Comparison of ENCODE assay signal across 9 cellular contexts in the genomic region with DNA sequence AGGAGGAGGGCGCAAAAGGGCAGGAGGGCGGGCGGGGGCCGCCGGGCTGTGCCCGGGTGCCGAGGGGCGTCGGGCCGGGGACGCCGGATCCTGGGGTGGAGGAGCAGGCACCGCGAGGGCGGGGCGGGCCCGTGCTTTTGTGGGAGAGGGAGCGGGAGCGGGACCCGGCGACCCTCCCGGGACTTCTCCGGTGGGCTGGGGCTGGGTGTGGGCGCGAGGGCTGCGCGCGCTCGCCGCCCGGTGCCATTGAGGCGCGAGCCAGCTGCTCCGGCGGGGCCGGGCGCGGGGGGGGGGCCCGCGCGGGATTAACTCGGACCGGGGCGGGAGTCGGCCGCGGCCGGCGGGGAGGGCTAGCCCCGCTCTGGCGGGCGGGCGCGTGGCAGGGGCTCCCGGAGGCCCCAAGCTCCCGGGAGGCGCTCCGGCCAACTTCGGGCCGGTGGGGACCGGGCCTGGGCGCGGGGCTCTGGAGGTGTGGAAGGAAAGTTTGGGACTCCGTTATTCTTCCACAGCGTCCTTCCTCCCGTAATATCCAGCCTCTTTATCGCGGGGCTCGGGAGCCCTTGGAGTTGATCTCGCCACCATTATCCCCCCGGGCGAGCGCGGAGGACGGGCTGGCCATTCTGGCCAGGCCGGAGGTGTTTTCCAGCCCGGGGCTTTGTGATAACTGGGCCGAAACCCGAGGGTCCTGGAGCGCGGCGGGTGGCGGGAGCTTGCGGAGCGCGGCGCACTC. TPM values are rescaled to one million over a fixed set of nuclear protein-coding genes. Genes with fewer than 3 reads are reported as not detected.
DNase-seq lines count a peak whose midpoint lies in the region; ATAC-seq and TF ChIP-seq lines count a peak whose summit lies in the region.
"Had no signal": no experiment of that assay in that cellular context is flagged by ENCODE, and none has a peak within 500 bp of the region (broad histone marks: within the 10 kb centered on the region; RNA-seq: fewer than 3 reads in every experiment).

No MANE protein-coding gene starts in this region.

- H3K4me1 ChIP-seq in H9 (ENCODE audit: insufficient read depth, low read length) (peaks cover 8% of the 10 kb centered on the region; the same call in 1 of the 2 replicates), iPS-15b (ENCODE audit: control insufficient read depth, insufficient read depth, low read length) (peaks cover 31% of the 10 kb centered on the region), skeletal muscle tissue (ENCODE audit: control insufficient read depth in 3 of 3, insufficient read depth in 3 of 3, low read length in 3 of 3) (peaks cover 25 to 31% (median 27%) of the 10 kb centered on the region in 3 donors)

- H3T11ph ChIP-seq in H9 (ENCODE audit: low read length): no peak overlapping the region

- H3K14ac ChIP-seq in H9 (ENCODE audit: insufficient read depth, low read length): peak overlapping the region; percentile 88

- peaks cover 0 to 5% (median 5%) of the 10 kb centered on the region in 3 experiments; a peak in 2 of 7 replicates for H3K36me3 Mint-ChIP-seq in H9 (ENCODE audit: insufficient read depth in 1 of 3, low read depth in 3 of 3)
- peaks cover 1 to 5% of the 10 kb centered on the region in 2 donors for H3K36me3 Mint-ChIP-seq in activated T-cell treated with anti-CD3 and anti-CD28 coated beads, Interleukin-2, amount 50 U/mL, for 72 hours (ENCODE audit: insufficient read depth in 2 of 2)

- no peak overlapping the region for H2AFZ ChIP-seq in H9 (ENCODE audit: low read length)

- no peaks in the 10 kb centered on the region for H3K9me3 ChIP-seq in H9 (ENCODE audit: control insufficient read depth, low read depth, low read length)
- no peaks in the 10 kb centered on the region for H3K9me3 ChIP-seq in iPS-15b (ENCODE audit: control insufficient read depth, insufficient read depth, low read length)
- H3K9me3 ChIP-seq in skeletal muscle tissue (ENCODE audit: control insufficient read depth in 3 of 3, low read length in 3 of 3): no peaks in the 10 kb centered on the region

- H2BK120ac ChIP-seq in H9 (ENCODE audit: low read depth, low read length, poor library complexity, severe bottlenecking): no peak overlapping the region

- H4K91ac ChIP-seq in H9 (ENCODE audit: insufficient read length, low read depth, low read length): no peak overlapping the region

- peak overlapping the region; percentile 96 for H3K9ac ChIP-seq in H9 (ENCODE audit: extremely low read depth, insufficient read length, low read length)
- H3K9ac ChIP-seq in iPS-15b (ENCODE audit: low read depth, low read length): peak overlapping the region; percentile 75
- peak overlapping the region; percentile 93 to 96 (median 94) for H3K9ac ChIP-seq in skeletal muscle tissue (ENCODE audit: low read depth in 1 of 3, low read length in 3 of 3)

- H3K36me3 ChIP-seq in iPS-15b (ENCODE audit: control insufficient read depth, insufficient read depth, low read length): no peaks in the 10 kb centered on the region
- H3K36me3 ChIP-seq in skeletal muscle tissue (ENCODE audit: control insufficient read depth in 3 of 3, insufficient read depth in 3 of 3, low read length in 3 of 3): no peaks in the 10 kb centered on the region

- H3K4me3 ChIP-seq in iPS-15b (ENCODE audit: low read depth, low read length) (peak overlapping the region; percentile 80), skeletal muscle tissue (ENCODE audit: low read length in 3 of 3) (peak overlapping the region; percentile 58 to 78 (median 76))

- DNase-seq in H9: no peak
- no peak for DNase-seq in activated T-cell treated with anti-CD3 and anti-CD28 coated beads, Interleukin-2, amount 50 U/mL, for 72 hours
- DNase-seq in middle frontal gyrus (ENCODE audit: extremely low spot score, low spot score): no peak
- DNase-seq in NCI-H2081 (lab: John Stamatoyannopoulos, UW): no peak
- no peak for DNase-seq in activated CD4-positive, alpha-beta T cell treated with anti-CD3 and anti-CD28 coated beads, Interleukin-2, amount 50 U/mL, for 4 hours
- DNase-seq: activated effector memory CD4-positive, alpha-beta T cell treated with Interleukin-2 at 50 U/mL for 16 hours had no signal

- TF ChIP-seq CTCF in H9 (conservative IDR thresholded peaks at IDR 0.05): no peak

- H3K9me3 Mint-ChIP-seq in H9: no peaks in the 10 kb centered on the region; a peak in 1 of 5 replicates
- H3K9me3 Mint-ChIP-seq in activated T-cell treated with anti-CD3 and anti-CD28 coated beads, Interleukin-2, amount 50 U/mL, for 72 hours: no peaks in the 10 kb centered on the region

- peaks cover 43 to 57% of the 10 kb centered on the region in 2 experiments for H3K4me1 Mint-ChIP-seq in H9
- peaks cover 35% of the 10 kb centered on the region for H3K4me1 Mint-ChIP-seq in activated T-cell treated with anti-CD3 and anti-CD28 coated beads, Interleukin-2, amount 50 U/mL, for 72 hours (ENCODE audit: low read depth)

- H2BK12ac ChIP-seq in H9 (ENCODE audit: insufficient read length, low read depth, low read length): no peak overlapping the region

- H2BK20ac ChIP-seq in H9 (ENCODE audit: low read depth, low read length, poor library complexity, severe bottlenecking): no peak overlapping the region

- H3K4me2 ChIP-seq in H9 (ENCODE audit: insufficient read depth, insufficient read length, low read length): peak overlapping the region; percentile 91

- H3K56ac ChIP-seq in H9 (ENCODE audit: insufficient read length, low read depth, low read length): no peak overlapping the region

- H4K20me1 ChIP-seq in H9 (ENCODE audit: control insufficient read depth, insufficient read depth, insufficient read length): no peaks in the 10 kb centered on the region

- peak overlapping the region in 1 of 3 experiments; percentile 86; a peak in 2 of 7 replicates for H3K27ac Mint-ChIP-seq in H9
- H3K27ac Mint-ChIP-seq in activated T-cell treated with anti-CD3 and anti-CD28 coated beads, Interleukin-2, amount 50 U/mL, for 72 hours: no peak overlapping the region

- H3K79me1 ChIP-seq in H9 (ENCODE audit: insufficient read depth, low read depth, low read length, poor library complexity, severe bottlenecking): peaks cover 2% of the 10 kb centered on the region

- H2BK5ac ChIP-seq in H9 (ENCODE audit: insufficient read length, low read length): no peak overlapping the region

- no peak overlapping the region for H2AK5ac ChIP-seq in H9 (ENCODE audit: insufficient read length, low read length)

- H4K8ac ChIP-seq in H9 (replicated peaks; ENCODE audit: insufficient read length, low read depth, low read length): no peak overlapping the region

- H3K79me2 ChIP-seq in H9 (ENCODE audit: insufficient read depth, low read length): peaks cover 44% of the 10 kb centered on the region

- peak overlapping the region; percentile 45 for H3K18ac ChIP-seq in H9 (ENCODE audit: insufficient read length, low read depth, low read length)

- peaks cover 22% of the 10 kb centered on the region for H3K23me2 ChIP-seq in H9 (ENCODE audit: insufficient read length, low read depth, low read length, poor library complexity, severe bottlenecking)

- WGBS in H9 (ENCODE audit: extremely low coverage, insufficient read length, low lambda C conversion rate): no CpG with 5 or more reads among the region's 87 CpGs

- peak overlapping the region; percentile 83 to 90 for H3K4me3 Mint-ChIP-seq in H9
- H3K4me3 Mint-ChIP-seq in activated T-cell treated with anti-CD3 and anti-CD28 coated beads, Interleukin-2, amount 50 U/mL, for 72 hours: peak overlapping the region; percentile 54 to 57

- no peak overlapping the region; the same call in 1 of the 2 replicates for H3K4ac ChIP-seq in H9 (ENCODE audit: low read depth, low read length)

- H4K5ac ChIP-seq in H9 (ENCODE audit: insufficient read length, low read depth, low read length): no peak overlapping the region

- H3K27me3 Mint-ChIP-seq in H9 (ENCODE audit: low read depth): no peaks in the 10 kb centered on the region
- H3K27me3 Mint-ChIP-seq in activated T-cell treated with anti-CD3 and anti-CD28 coated beads, Interleukin-2, amount 50 U/mL, for 72 hours (ENCODE audit: low read depth): peaks cover 51% of the 10 kb centered on the region

- H3K23ac ChIP-seq in H9 (ENCODE audit: insufficient read length, low read depth, low read length): no peak overlapping the region

- no peaks in the 10 kb centered on the region for H3K27me3 ChIP-seq in H9 (ENCODE audit: insufficient read depth, low read length)
- H3K27me3 ChIP-seq in iPS-15b (ENCODE audit: control insufficient read depth, insufficient read depth, low read length): no peaks in the 10 kb centered on the region
- peaks cover 0 to 6% (median 2%) of the 10 kb centered on the region in 3 donors for H3K27me3 ChIP-seq in skeletal muscle tissue (ENCODE audit: control insufficient read depth in 3 of 3, insufficient read depth in 3 of 3, low read length in 3 of 3)

- H3K27ac ChIP-seq in H9 (ENCODE audit: insufficient read length, low read depth, low read length) (no peak overlapping the region), skeletal muscle tissue (ENCODE audit: low read depth, low read length) (peak overlapping the region; percentile 96)

- ATAC-seq in activated T-cell treated with anti-CD3 and anti-CD28 coated beads, Interleukin-2, amount 50 U/mL, for 72 hours (replicated peaks in 1 of 2): peak in 1 of 2 donors; percentile 35
- ATAC-seq in GM21529 (IDR thresholded peaks at IDR 0.05; ENCODE audit: unreplicated experiment): no peak

- no peak overlapping the region for H2BK15ac ChIP-seq in H9 (ENCODE audit: low read depth, low read length)

RNA-seq across cellular contexts. Expression of a gene that starts 0.9 kb away (rescaled TPM):
- total RNA-seq in H9 (2021) (145 and 154 TPM in 2 replicates), skeletal muscle tissue (8.9 TPM)
- total RNA-seq in activated T-cell treated with anti-CD3 and anti-CD28 coated beads, Interleukin-2, amount 50 U/mL, for 72 hours: under 1 TPM; 0.23 to 0.77 TPM

Comparison
In these comparisons a context has a peak if more than half of its experiments do, and no peak if none do; other contexts are left out.
1. RNA of a gene that starts 0.9 kb away (total RNA-seq): 145 to 154 TPM in H9; 8.9 TPM in skeletal muscle tissue (single experiment) and 0.23 to 0.77 TPM in activated T-cell treated with anti-CD3 and anti-CD28 coated beads, Interleukin-2, amount 50 U/mL, for 72 hours; every median in the first group is over 10 times any median in the second.
2. Peak in every context shown above with its lines, with median percentiles within 50 percentile points of each other: H3K9ac ChIP-seq.